In the genomic region with DNA sequence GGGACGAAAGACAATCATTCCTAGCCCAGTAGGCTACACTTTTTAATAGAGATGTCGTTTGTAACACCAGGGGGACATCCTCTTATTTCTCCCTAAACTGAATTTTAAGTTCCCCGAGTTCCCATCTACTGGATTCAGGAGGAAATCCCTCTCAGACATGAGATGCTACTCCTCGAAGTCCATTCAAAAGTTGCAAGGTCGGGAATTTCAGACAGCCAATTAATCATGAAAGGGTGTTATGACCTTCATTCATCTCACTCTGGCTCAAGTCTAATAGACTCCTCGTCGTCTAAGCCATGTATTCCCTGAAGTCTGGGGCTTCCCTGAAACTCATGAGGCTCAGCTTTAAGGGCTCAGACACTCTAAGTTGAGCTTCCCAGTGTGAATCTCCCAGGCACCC, we compare ENCODE assay signal across 21 cellular contexts. TPM values are rescaled to one million over a fixed set of nuclear protein-coding genes. Genes with fewer than 3 reads are reported as not detected.
"Had no signal": no experiment of that assay in that cellular context is flagged by ENCODE, and none has a peak within 500 bp of the region (broad histone marks: within the 10 kb centered on the region; RNA-seq: fewer than 3 reads in every experiment).

No MANE protein-coding gene starts in this region.

- H3K4me3 Mint-ChIP-seq: activated naive CD8-positive, alpha-beta T cell treated with anti-CD3 and anti-CD28 coated beads, Interleukin-2, amount 10 ng/mL, durations not matched to agents 7 days and 5 days; central memory CD8-positive, alpha-beta T cell; dendritic cell treated with granulocyte-macrophage colony-stimulating factor and Interleukin-4, amounts not matched to agents 40 ng/mL and 50 ng/mL, for 4 days; T-helper 2 cell treated with Interferon-gamma antibody and Interleukin-4, amounts not matched to agents 5 μg/mL and 100 μg/mL, for 36 hours had no signal

- H3K4me1 Mint-ChIP-seq: central memory CD8-positive, alpha-beta T cell had no signal

- ATAC-seq: mucosa of descending colon; stimulated activated naive CD8-positive, alpha-beta T cell treated with anti-CD3 and anti-CD28 coated beads, Interleukin-15, Interleukin-2, amounts not matched to agents 100 U/mL and 50 U/mL, for 24 hours had no signal

- DNase-seq: activated CD4-positive, alpha-beta T cell treated with anti-CD3 and anti-CD28 coated beads for 4 hours; activated CD4-positive, alpha-beta T cell treated with anti-CD3 and anti-CD28 coated beads, Interleukin-2, amount 50 U/mL, for 4 hours; activated effector memory CD4-positive, alpha-beta T cell treated with Interleukin-2 at 50 U/mL for 16 hours; activated naive CD4-positive, alpha-beta T cell treated with Interleukin-2 at 50 U/mL for 16 hours; activated naive CD8-positive, alpha-beta T cell treated with anti-CD3 and anti-CD28 coated beads, Interleukin-2, amount 10 ng/mL, durations not matched to agents 7 days and 5 days; activated T-cell treated with anti-CD3 and anti-CD28 coated beads for 4 hours; endodermal cell; foreskin fibroblast; islet precursor cell; left ventricle myocardium inferior; mesendoderm; mucosa of descending colon; occipital lobe; stimulated activated CD4-positive, alpha-beta T cell treated with anti-CD3 and anti-CD28 coated beads, Interleukin-2, amount 100 ng/mL, for 48 hours; stimulated activated naive CD8-positive, alpha-beta T cell treated with anti-CD3 and anti-CD28 coated beads, Interleukin-15, Interleukin-2, amounts not matched to agents 100 U/mL and 50 U/mL, for 24 hours; T-helper 1 cell; testis; transverse colon had no signal

- H3K27ac Mint-ChIP-seq: activated naive CD8-positive, alpha-beta T cell treated with anti-CD3 and anti-CD28 coated beads, Interleukin-2, amount 10 ng/mL, durations not matched to agents 7 days and 5 days; dendritic cell treated with granulocyte-macrophage colony-stimulating factor and Interleukin-4, amounts not matched to agents 40 ng/mL and 50 ng/mL, for 4 days; endodermal cell; T-helper 2 cell treated with Interferon-gamma antibody and Interleukin-4, amounts not matched to agents 5 μg/mL and 100 μg/mL, for 36 hours had no signal

- H3K9me3 Mint-ChIP-seq: dendritic cell treated with granulocyte-macrophage colony-stimulating factor and Interleukin-4, amounts not matched to agents 40 ng/mL and 50 ng/mL, for 4 days; endodermal cell had no signal

RNA-seq across cellular contexts. Expression of a gene that starts 1.2 kb away (rescaled TPM):
- total RNA-seq: activated naive CD8-positive, alpha-beta T cell treated with anti-CD3 and anti-CD28 coated beads, Interleukin-2, amount 10 ng/mL, durations not matched to agents 7 days and 5 days; left ventricle myocardium inferior had no signal

RNA-seq across cellular contexts. Expression of a gene that starts 58.5 kb away (rescaled TPM):
- total RNA-seq: activated naive CD8-positive, alpha-beta T cell treated with anti-CD3 and anti-CD28 coated beads, Interleukin-2, amount 10 ng/mL, durations not matched to agents 7 days and 5 days had no signal
